Comparison of ENCODE assay signal across 20 cellular contexts in genomic region chr2:12379143-12379542, GRCh38.
DNase-seq lines count a peak whose midpoint lies in the region; ATAC-seq and TF ChIP-seq lines count a peak whose summit lies in the region.
"Had no signal": no experiment of that assay in that cellular context is flagged by ENCODE, and none has a peak within 500 bp of the region (broad histone marks: within the 10 kb centered on the region; RNA-seq: fewer than 3 reads in every experiment).

No MANE protein-coding gene starts in this region.

- H3K18ac ChIP-seq in mesenchymal stem cell (ENCODE audit: low read depth in 1 of 2, low read length in 2 of 2) = no peak overlapping the region

- H3K4me1 ChIP-seq in GM23338 (ENCODE audit: insufficient read depth) = peaks cover 7% of the 10 kb centered on the region; the same call in 1 of the 2 replicates
- H3K4me1 ChIP-seq in mesenchymal stem cell (ENCODE audit: control insufficient read depth, insufficient read depth, low read depth, low read length) = no peaks in the 10 kb centered on the region
- H3K4me1 ChIP-seq: BLaER1 had no signal

- WGBS in mesenchymal stem cell = 96% methylated on average over 1 of the region's 1 CpG

- H3K14ac ChIP-seq in mesenchymal stem cell (ENCODE audit: low read length in 2 of 2) = no peak overlapping the region

- no peak overlapping the region for H4K8ac ChIP-seq in mesenchymal stem cell (ENCODE audit: low read length)

- ATAC-seq in GM23338 (no peak), sciatic nerve (peak; percentile 68)

- intact Hi-C loops in sciatic nerve (cut with DNase I) = no loop called here

- H3K79me2 ChIP-seq in GM23338 (replicated peaks; ENCODE audit: insufficient read depth) = no peaks in the 10 kb centered on the region

- no peak overlapping the region for H3K4ac ChIP-seq in mesenchymal stem cell (ENCODE audit: low read depth in 1 of 2, low read length in 2 of 2)

- H2BK15ac ChIP-seq in mesenchymal stem cell (ENCODE audit: low read depth, poor library complexity, severe bottlenecking) = no peak overlapping the region

- H4K91ac ChIP-seq in mesenchymal stem cell (ENCODE audit: low read length) = no peak overlapping the region

- no peaks in the 10 kb centered on the region for H3K9me3 Mint-ChIP-seq in GM23338
- H3K9me3 Mint-ChIP-seq: CD4-positive, alpha-beta memory T cell; CD4-positive, CD25-positive, alpha-beta regulatory T cell; CD8-positive, alpha-beta memory T cell had no signal

- H3K79me1 ChIP-seq in mesenchymal stem cell (replicated peaks; ENCODE audit: low read length, poor library complexity, severe bottlenecking) = no peaks in the 10 kb centered on the region

- no peak overlapping the region for H3K4me3 Mint-ChIP-seq in GM23338
- H3K4me3 Mint-ChIP-seq: CD14-positive monocyte; CD4-positive, alpha-beta memory T cell; CD4-positive, CD25-positive, alpha-beta regulatory T cell; CD8-positive, alpha-beta memory T cell had no signal

- no peak overlapping the region for H2BK5ac ChIP-seq in mesenchymal stem cell (ENCODE audit: low read depth, low read length, poor library complexity, severe bottlenecking)

- no peaks in the 10 kb centered on the region for H3K9me2 ChIP-seq in GM23338 (ENCODE audit: insufficient read depth)

- no peak overlapping the region for H2BK120ac ChIP-seq in mesenchymal stem cell (ENCODE audit: low read depth, low read length)

- no peak overlapping the region for H3K9ac ChIP-seq in mesenchymal stem cell (ENCODE audit: low read length)
- H3K9ac ChIP-seq: BLaER1 had no signal

- H3K27me3 Mint-ChIP-seq in GM23338 (ENCODE audit: insufficient read depth, low read depth, poor library complexity) = peaks cover 1% of the 10 kb centered on the region
- H3K27me3 Mint-ChIP-seq: CD4-positive, alpha-beta memory T cell had no signal

- DNase-seq in GM23338 (ENCODE audit: low spot score) (no peak), amniotic epithelial cell (ENCODE audit: low read depth) (peak; percentile 3), mesenchymal stem cell (no peak), sciatic nerve (ENCODE audit: low spot score) (no peak), DMS153 (lab: John Stamatoyannopoulos, UW) (no peak), dermis blood vessel endothelial cell (no peak)
- DNase-seq in activated naive CD4-positive, alpha-beta T cell treated with Interleukin-2 at 50 U/mL for 16 hours = no peak
- DNase-seq: 8988T; ACHN; BE2C; C1 segment of cervical spinal cord; CD4-positive, alpha-beta memory T cell; CD4-positive, CD25-positive, alpha-beta regulatory T cell; CD8-positive, alpha-beta memory T cell; COR-L47; DMS 273 treated with DMSO at 0.1 percent for 48 hours; DMS79 treated with DMSO at 0.1 percent for 48 hours; GF-D8 had no signal

- no peaks in the 10 kb centered on the region for H3F3A ChIP-seq in GM23338 (replicated peaks; ENCODE audit: low read depth)

- H3K4me1 Mint-ChIP-seq in GM23338 = peaks cover 19% of the 10 kb centered on the region

- no peak overlapping the region for H3K4me2 ChIP-seq in GM23338
- H3K4me2 ChIP-seq in mesenchymal stem cell (ENCODE audit: low read length, poor library complexity, severe bottlenecking) = no peak overlapping the region
- H3K4me2 ChIP-seq: BLaER1 had no signal

- H2AK5ac ChIP-seq in mesenchymal stem cell (ENCODE audit: low read length, severe bottlenecking) = no peak overlapping the region

- no peaks in the 10 kb centered on the region for H3K9me3 ChIP-seq in mesenchymal stem cell (ENCODE audit: control insufficient read depth, low read length)
- H3K9me3 ChIP-seq: BE2C, BLaER1 had no signal

- H2BK12ac ChIP-seq in mesenchymal stem cell (ENCODE audit: low read length in 2 of 2) = no peak overlapping the region

- H3K36me3 Mint-ChIP-seq in GM23338 (ENCODE audit: low read depth) = no peaks in the 10 kb centered on the region
- H3K36me3 Mint-ChIP-seq: CD14-positive monocyte; CD4-positive, alpha-beta memory T cell; CD4-positive, CD25-positive, alpha-beta regulatory T cell; CD8-positive, alpha-beta memory T cell had no signal

- no peak overlapping the region for H3K27ac Mint-ChIP-seq in GM23338
- H3K27ac Mint-ChIP-seq: CD14-positive monocyte; CD4-positive, alpha-beta memory T cell had no signal

- H3K23ac ChIP-seq in mesenchymal stem cell (ENCODE audit: low read length in 2 of 2) = no peak overlapping the region

- H3K4me3 ChIP-seq in GM23338 (no peak overlapping the region), mesenchymal stem cell (ENCODE audit: insufficient read depth in 1 of 2, low read depth in 1 of 2, low read length in 2 of 2) (no peak overlapping the region)
- H3K4me3 ChIP-seq: BLaER1 had no signal

- no peaks in the 10 kb centered on the region; the same call in 1 of the 2 replicates for H4K20me1 ChIP-seq in GM23338 (replicated peaks; ENCODE audit: insufficient read depth)
- H4K20me1 ChIP-seq: BLaER1 had no signal

- H3K27me3 ChIP-seq in GM23338 (ENCODE audit: insufficient read depth) (no peaks in the 10 kb centered on the region), mesenchymal stem cell (ENCODE audit: control insufficient read depth in 1 of 2, insufficient read depth in 1 of 2, low read length in 2 of 2) (no peaks in the 10 kb centered on the region)
- H3K27me3 ChIP-seq: BE2C, BLaER1 had no signal

- H3K36me3 ChIP-seq in GM23338 (ENCODE audit: insufficient read depth) (no peaks in the 10 kb centered on the region), mesenchymal stem cell (ENCODE audit: control insufficient read depth in 1 of 2, insufficient read depth in 2 of 2, low read depth in 1 of 2, low read length in 2 of 2) (no peaks in the 10 kb centered on the region)
- H3K36me3 ChIP-seq: BE2C, BLaER1 had no signal

- TF ChIP-seq CTCF in GM23338 (conservative IDR thresholded peaks at IDR 0.05; ENCODE audit: low read depth in 2 of 2) = no peak

- H3K27ac ChIP-seq in GM23338 (ENCODE audit: low read depth) (no peak overlapping the region), mesenchymal stem cell (ENCODE audit: low read length, poor library complexity, severe bottlenecking) (no peak overlapping the region)
- H3K27ac ChIP-seq: BLaER1 had no signal

- H2AFZ ChIP-seq in GM23338 (peak overlapping the region; percentile 35; the same call in 1 of the 2 replicates), mesenchymal stem cell (ENCODE audit: low read depth, low read length) (peak overlapping the region; percentile 42)

TF ChIP-seq in GM23338, 12 proteins besides CTCF, POLR2A, EP300 and RAD21 (continues in another document):
- TF ChIP-seq, protein P1, sequence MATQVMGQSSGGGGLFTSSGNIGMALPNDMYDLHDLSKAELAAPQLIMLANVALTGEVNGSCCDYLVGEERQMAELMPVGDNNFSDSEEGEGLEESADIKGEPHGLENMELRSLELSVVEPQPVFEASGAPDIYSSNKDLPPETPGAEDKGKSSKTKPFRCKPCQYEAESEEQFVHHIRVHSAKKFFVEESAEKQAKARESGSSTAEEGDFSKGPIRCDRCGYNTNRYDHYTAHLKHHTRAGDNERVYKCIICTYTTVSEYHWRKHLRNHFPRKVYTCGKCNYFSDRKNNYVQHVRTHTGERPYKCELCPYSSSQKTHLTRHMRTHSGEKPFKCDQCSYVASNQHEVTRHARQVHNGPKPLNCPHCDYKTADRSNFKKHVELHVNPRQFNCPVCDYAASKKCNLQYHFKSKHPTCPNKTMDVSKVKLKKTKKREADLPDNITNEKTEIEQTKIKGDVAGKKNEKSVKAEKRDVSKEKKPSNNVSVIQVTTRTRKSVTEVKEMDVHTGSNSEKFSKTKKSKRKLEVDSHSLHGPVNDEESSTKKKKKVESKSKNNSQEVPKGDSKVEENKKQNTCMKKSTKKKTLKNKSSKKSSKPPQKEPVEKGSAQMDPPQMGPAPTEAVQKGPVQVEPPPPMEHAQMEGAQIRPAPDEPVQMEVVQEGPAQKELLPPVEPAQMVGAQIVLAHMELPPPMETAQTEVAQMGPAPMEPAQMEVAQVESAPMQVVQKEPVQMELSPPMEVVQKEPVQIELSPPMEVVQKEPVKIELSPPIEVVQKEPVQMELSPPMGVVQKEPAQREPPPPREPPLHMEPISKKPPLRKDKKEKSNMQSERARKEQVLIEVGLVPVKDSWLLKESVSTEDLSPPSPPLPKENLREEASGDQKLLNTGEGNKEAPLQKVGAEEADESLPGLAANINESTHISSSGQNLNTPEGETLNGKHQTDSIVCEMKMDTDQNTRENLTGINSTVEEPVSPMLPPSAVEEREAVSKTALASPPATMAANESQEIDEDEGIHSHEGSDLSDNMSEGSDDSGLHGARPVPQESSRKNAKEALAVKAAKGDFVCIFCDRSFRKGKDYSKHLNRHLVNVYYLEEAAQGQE (IDR thresholded peaks at IDR 0.05; ENCODE audit: unreplicated experiment) = no peak
- TF ChIP-seq POLR2AphosphoS5 (IDR thresholded peaks at IDR 0.05; ENCODE audit: low read depth) (no peak), NANOG (IDR thresholded peaks at IDR 0.05; ENCODE audit: borderline replicate concordance) (no peak), STAT1 (IDR thresholded peaks at IDR 0.05; ENCODE audit: unreplicated experiment) (no peak), JUNB (IDR thresholded peaks at IDR 0.05; ENCODE audit: unreplicated experiment) (no peak), ZNF114 (CRISPR knock-in tag; IDR thresholded peaks at IDR 0.05) (no peak), ZNF331 (CRISPR knock-in tag; IDR thresholded peaks at IDR 0.05; ENCODE audit: low read depth) (no peak), ETS1 (IDR thresholded peaks at IDR 0.05) (no peak), EZH2phosphoT487 (IDR thresholded peaks at IDR 0.05; ENCODE audit: unreplicated experiment) (no peak), EZH2 (IDR thresholded peaks at IDR 0.05; ENCODE audit: low read depth, unreplicated experiment) (no peak), CREB1 (CRISPR knock-in tag; IDR thresholded peaks at IDR 0.05; ENCODE audit: low read depth) (no peak)
